Comparison of ENCODE assay signal across 1 cellular context in genomic region chr2:219572237-219573001, GRCh38.
TF ChIP-seq lines count a peak whose summit lies in the region.

INHA (plus strand) TSS chr2:219572310; CDS start chr2:219572375, 65 bp downstream.

TF ChIP-seq in GM23338, 12 proteins besides CTCF, POLR2A, EP300 and RAD21 (continued from another document):
- TF ChIP-seq ZNF462 (CRISPR knock-in tag; IDR thresholded peaks at IDR 0.05) (no peak), ZNF114 (CRISPR knock-in tag; IDR thresholded peaks at IDR 0.05) (no peak)
